ENCODE assay signal across 9 cellular contexts in genomic region chr3:107956991-107957467, GRCh38.
DNase-seq lines count a peak whose midpoint lies in the region; ATAC-seq and TF ChIP-seq lines count a peak whose summit lies in the region.
"Had no signal": no experiment of that assay in that cellular context is flagged by ENCODE, and none has a peak within 500 bp of the region (broad histone marks: within the 10 kb centered on the region; RNA-seq: fewer than 3 reads in every experiment).

No MANE protein-coding gene starts in this region.

- H3K36me3 Mint-ChIP-seq in T-helper 17 cell (ENCODE audit: low read depth) (no peaks in the 10 kb centered on the region), neural progenitor cell (no peaks in the 10 kb centered on the region)

- no peaks in the 10 kb centered on the region for H4K20me1 ChIP-seq in neural progenitor cell (ENCODE audit: low read depth)

- H3K27ac Mint-ChIP-seq in T-helper 17 cell = peak overlapping the region; percentile 29
- H3K27ac Mint-ChIP-seq in neural progenitor cell = no peak overlapping the region

- no peaks in the 10 kb centered on the region for H3K27me3 Mint-ChIP-seq in T-helper 17 cell
- H3K27me3 Mint-ChIP-seq in neural progenitor cell (ENCODE audit: insufficient read depth, low read depth) = peaks cover 6% of the 10 kb centered on the region

- no peak overlapping the region for H3K4me3 Mint-ChIP-seq in T-helper 17 cell
- H3K4me3 Mint-ChIP-seq in neural progenitor cell = no peak overlapping the region
- H3K4me3 Mint-ChIP-seq: activated T-cell treated with anti-CD3 and anti-CD28 coated beads, Interleukin-2, amount 50 U/mL, for 4 hours had no signal

- H3K27me3 ChIP-seq in neural progenitor cell = no peaks in the 10 kb centered on the region

- no peak for ATAC-seq in T-helper 17 cell

- H3K9ac ChIP-seq in neural progenitor cell = no peak overlapping the region

- H3K27ac ChIP-seq in neural progenitor cell = no peak overlapping the region

- no peaks in the 10 kb centered on the region for H3K36me3 ChIP-seq in neural progenitor cell

- TF ChIP-seq CTCF in fibroblast of villous mesenchyme (IDR thresholded peaks at IDR 0.05; ENCODE audit: insufficient read depth, low read depth, low read length) (no peak), neural progenitor cell (IDR thresholded peaks at IDR 0.05) (no peak)

- H3K4me1 Mint-ChIP-seq in T-helper 17 cell = peaks cover 25% of the 10 kb centered on the region
- peaks cover 16% of the 10 kb centered on the region for H3K4me1 Mint-ChIP-seq in neural progenitor cell

- H3K9me3 ChIP-seq in T-helper 17 cell (ENCODE audit: control insufficient read depth, low read length, poor library complexity, severe bottlenecking) (no peaks in the 10 kb centered on the region), neural progenitor cell (ENCODE audit: low read depth) (no peaks in the 10 kb centered on the region)

- H3K4me2 ChIP-seq in neural progenitor cell = no peak overlapping the region

- no peaks in the 10 kb centered on the region for H3F3A ChIP-seq in neural progenitor cell (ENCODE audit: low read depth)

- H3K4me1 ChIP-seq in neural progenitor cell = peaks cover 18% of the 10 kb centered on the region

- peak overlapping the region; percentile 21 for H3K4me3 ChIP-seq in fibroblast of villous mesenchyme (ENCODE audit: low read depth, low read length)
- H3K4me3 ChIP-seq in neural progenitor cell = no peak overlapping the region

- H3K79me2 ChIP-seq in neural progenitor cell (ENCODE audit: low read depth) = no peaks in the 10 kb centered on the region

- no peak for DNase-seq in T-helper 17 cell
- peak; percentile 80 for DNase-seq in fibroblast of villous mesenchyme (ENCODE audit: low read depth)
- no peak for DNase-seq in neural progenitor cell (ENCODE audit: low spot score)
- DNase-seq in ureter (ENCODE audit: low spot score) = peak; percentile 82
- DNase-seq in NCI-H526 (lab: John Stamatoyannopoulos, UW) = no peak
- no peak for DNase-seq in SIG-M5 (lab: John Stamatoyannopoulos, UW)
- no peak for DNase-seq in NK-92 treated with Interleukin-12 subunit alpha and Interleukin-12 subunit beta, amount 100 ng/mL, for 24 hours (lab: John Stamatoyannopoulos, UW)
- DNase-seq: activated T-cell treated with anti-CD3 and anti-CD28 coated beads, Interleukin-2, amount 50 U/mL, for 4 hours; MM.1S had no signal

- H3K9me3 Mint-ChIP-seq in neural progenitor cell = no peaks in the 10 kb centered on the region
- H3K9me3 Mint-ChIP-seq: activated T-cell treated with anti-CD3 and anti-CD28 coated beads, Interleukin-2, amount 50 U/mL, for 4 hours had no signal

- H2AFZ ChIP-seq in neural progenitor cell (replicated peaks) = peak overlapping the region; percentile 45

Comparison
In these comparisons a context has a peak if more than half of its experiments do, and no peak if none do; other contexts are left out.
1. DNase-seq: peak in fibroblast of villous mesenchyme (single experiment) and ureter (single experiment); none in T-helper 17 cell (0 of 3), neural progenitor cell (single experiment), NCI-H526 (0 of 2), SIG-M5 (single experiment) and NK-92 treated with Interleukin-12 subunit alpha and Interleukin-12 subunit beta, amount 100 ng/mL, for 24 hours (single experiment).